In genomic region chr7:77831953-77832352, GRCh38 we compare ENCODE assay signal across 14 cellular contexts.
"Had no signal": no experiment of that assay in that cellular context is flagged by ENCODE, and none has a peak within 500 bp of the region (broad histone marks: within the 10 kb centered on the region; RNA-seq: fewer than 3 reads in every experiment).

No MANE protein-coding gene starts in this region.

- H3K27me3 ChIP-seq: breast epithelium, esophagus muscularis mucosa had no signal

- ATAC-seq: left lobe of liver, sciatic nerve, SK-N-SH treated with all-trans-retinoic acid at 6 μM for 48 hours had no signal

- H3K36me3 ChIP-seq: breast epithelium, esophagus muscularis mucosa, prostate gland had no signal

- H3K9me3 Mint-ChIP-seq: T-helper 2 cell treated with Interferon-gamma antibody and Interleukin-4, amounts not matched to agents 5 μg/mL and 100 μg/mL, for 36 hours had no signal

- H3K4me3 Mint-ChIP-seq: nephron progenitor cell; T-helper 2 cell treated with Interferon-gamma antibody and Interleukin-4, amounts not matched to agents 5 μg/mL and 100 μg/mL, for 36 hours had no signal

- DNase-seq: activated CD4-positive, CD25-positive, alpha-beta regulatory T cell treated with anti-CD3 and anti-CD28 coated beads, Interleukin-2, amount 50 U/mL, for 72 hours; activated gamma-delta T cell treated with Interleukin-2 at 50 U/mL for 16 hours; aorta; foreskin fibroblast; head of caudate nucleus; nephron progenitor cell; trophoblast cell had no signal

- H3K9me3 ChIP-seq: breast epithelium, esophagus muscularis mucosa, prostate gland had no signal

- H3K27ac ChIP-seq: breast epithelium, esophagus muscularis mucosa, prostate gland had no signal

- H3K4me1 Mint-ChIP-seq: nephron progenitor cell had no signal

- H3K4me3 ChIP-seq: breast epithelium, esophagus muscularis mucosa, prostate gland had no signal

- H3K4me1 ChIP-seq: breast epithelium, prostate gland had no signal
